8 cellular contexts compared by ENCODE assay signal in the genomic region with DNA sequence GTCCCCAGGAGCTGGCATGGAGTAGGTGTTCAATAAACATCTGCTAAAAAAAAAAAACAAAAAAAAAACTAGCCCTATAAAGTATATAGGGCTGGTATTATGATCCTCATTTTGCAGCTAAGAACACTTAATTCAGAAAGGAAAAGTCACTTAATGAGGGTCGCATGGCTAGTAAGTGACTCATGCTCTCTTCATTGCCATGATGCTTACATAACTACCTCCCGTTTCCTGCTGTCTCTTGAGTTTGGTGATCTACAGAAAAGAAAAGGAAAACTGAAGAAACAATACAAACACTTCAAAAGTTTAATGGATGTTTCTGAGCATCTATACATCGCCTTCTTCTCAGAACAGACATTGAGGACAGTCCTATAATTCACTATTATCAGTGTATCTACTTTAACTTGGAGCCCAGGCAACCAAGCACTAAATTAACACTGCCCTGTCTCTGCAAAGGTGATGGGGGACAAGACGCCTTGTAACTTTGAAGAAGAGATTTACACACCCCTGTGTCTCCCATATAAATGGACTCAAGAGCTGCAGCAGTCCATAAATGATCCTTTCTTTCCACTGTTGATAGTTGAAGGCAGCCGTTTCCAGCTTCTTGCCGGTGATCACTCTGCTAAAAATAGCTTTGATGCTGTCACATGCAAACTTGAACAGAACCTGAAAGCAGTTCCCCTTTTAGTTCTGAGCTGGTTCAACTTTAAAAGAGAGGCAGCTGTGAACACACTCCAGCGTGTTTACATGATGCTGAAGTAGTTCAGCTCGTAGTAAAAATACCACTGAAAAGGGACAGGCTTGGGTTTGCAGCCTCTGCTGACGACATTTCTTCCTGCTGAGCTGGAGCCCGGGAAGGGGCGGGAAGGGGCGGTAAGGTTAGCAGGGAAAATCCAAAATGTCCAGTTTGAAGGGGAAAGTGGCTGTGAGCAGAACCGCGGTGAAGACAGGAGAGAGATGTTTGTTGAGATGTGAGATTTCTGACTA.
DNase-seq lines count a peak whose midpoint lies in the region; ATAC-seq and TF ChIP-seq lines count a peak whose summit lies in the region.

No MANE protein-coding gene starts in this region.

- H3K4me1 ChIP-seq in body of pancreas (peaks cover 19% of the 10 kb centered on the region), skeletal muscle satellite cell (ENCODE audit: control insufficient read depth, insufficient read depth, low read length) (peaks cover 48% of the 10 kb centered on the region)

- intact Hi-C loops in body of pancreas (cut with DNase I) = no loop called here

- H3K9me3 ChIP-seq in body of pancreas = no peaks in the 10 kb centered on the region
- no peaks in the 10 kb centered on the region for H3K9me3 ChIP-seq in skeletal muscle satellite cell (replicated peaks; ENCODE audit: low read length)

- DNase-seq in DMS79 treated with DMSO at 0.1 percent for 48 hours (lab: John Stamatoyannopoulos, UW) = peak; percentile 97
- DNase-seq in NOMO-1 treated with DMSO at 0.1 percent for 48 hours (lab: John Stamatoyannopoulos, UW; ENCODE audit: unreplicated experiment) = peak; percentile 90
- peak in 3 of 4 donors; percentile 28 to 55 (median 29) for DNase-seq in body of pancreas
- peak; percentile 67 for DNase-seq in inferior parietal cortex (ENCODE audit: extremely low spot score)
- DNase-seq in iPS-NIHi11 (ENCODE audit: low spot score) = no peak

- H3K36me3 ChIP-seq in body of pancreas (replicated peaks in 1 of 2; ENCODE audit: insufficient read depth in 1 of 2, low read depth in 2 of 2) = no peaks in the 10 kb centered on the region
- peaks cover 9% of the 10 kb centered on the region for H3K36me3 ChIP-seq in skeletal muscle satellite cell (ENCODE audit: insufficient read depth, low read length)

- TF ChIP-seq POLR2A in body of pancreas (IDR thresholded peaks at IDR 0.05) = peak in 1 of 3 donors; percentile 22

- peak overlapping the region; percentile 82 for H3K4me2 ChIP-seq in skeletal muscle satellite cell (ENCODE audit: low read length)

- H3K27ac ChIP-seq in body of pancreas = peak overlapping the region in 3 of 4 donors; percentile 20 to 68 (median 37)

- H3K27me3 ChIP-seq in body of pancreas = no peaks in the 10 kb centered on the region
- H3K27me3 ChIP-seq in skeletal muscle satellite cell (ENCODE audit: control insufficient read depth, insufficient read depth, low read length) = no peaks in the 10 kb centered on the region

- 41 to 48% methylated on average over 14 of the region's 14 CpGs for WGBS in body of pancreas, 2 donors

- H3K4me3 ChIP-seq in body of pancreas = no peak overlapping the region
- peak overlapping the region; percentile 58 for H3K4me3 ChIP-seq in skeletal muscle satellite cell (ENCODE audit: low read length)

- TF ChIP-seq CTCF in body of pancreas (IDR thresholded peaks at IDR 0.05) = no peak

- ATAC-seq in GM19452 (IDR thresholded peaks at IDR 0.05; ENCODE audit: unreplicated experiment) = peak; percentile 58
- peak; percentile 49 for ATAC-seq in HG03442 (IDR thresholded peaks at IDR 0.05; ENCODE audit: unreplicated experiment)
- peak; percentile 58 for ATAC-seq in body of pancreas

- H3K9ac ChIP-seq in skeletal muscle satellite cell (ENCODE audit: low read depth, low read length) = peak overlapping the region; percentile 82
